In genomic region chr17:43517615-43518386, GRCh38 we compare ENCODE assay signal across 11 cellular contexts. TPM values are rescaled to one million over a fixed set of nuclear protein-coding genes. Genes with fewer than 3 reads are reported as not detected.
DNase-seq lines count a peak whose midpoint lies in the region; ATAC-seq and TF ChIP-seq lines count a peak whose summit lies in the region.
"Had no signal": no experiment of that assay in that cellular context is flagged by ENCODE, and none has a peak within 500 bp of the region (broad histone marks: within the 10 kb centered on the region; RNA-seq: fewer than 3 reads in every experiment).

No MANE protein-coding gene starts in this region.

- ATAC-seq in GM19023 (IDR thresholded peaks at IDR 0.05; ENCODE audit: unreplicated experiment) (peak; percentile 52), GM18858 (IDR thresholded peaks at IDR 0.05; ENCODE audit: unreplicated experiment) (no peak)
- no peak for ATAC-seq in CD4-positive, alpha-beta T cell (ENCODE audit: poor library complexity)
- ATAC-seq: T-cell had no signal

- peaks cover 68% of the 10 kb centered on the region for H3K36me3 ChIP-seq in CD8-positive, alpha-beta memory T cell (ENCODE audit: insufficient read depth, low read length)

- no peaks in the 10 kb centered on the region for H3K27me3 Mint-ChIP-seq in CD4-positive, alpha-beta T cell
- H3K27me3 Mint-ChIP-seq in CD8-positive, alpha-beta memory T cell = no peaks in the 10 kb centered on the region
- H3K27me3 Mint-ChIP-seq: T-cell had no signal

- intact Hi-C loops in CD4-positive, alpha-beta T cell (cut with DNase I, micrococcal nuclease) = no loop called here

- DNase-seq in AG08395 (ENCODE audit: low spot score) (peak; percentile 87), LNCaP clone FGC (ENCODE audit: low read depth) (peak; percentile 11), fibroblast of the conjunctiva (ENCODE audit: low read depth) (peak; percentile 43), cerebellum (ENCODE audit: low spot score) (no peak)
- DNase-seq in CD4-positive, alpha-beta T cell = no peak
- DNase-seq in CD8-positive, alpha-beta memory T cell = no peak
- DNase-seq: NCI-H1092, T-cell had no signal

- no peak overlapping the region for H3K27ac Mint-ChIP-seq in CD4-positive, alpha-beta T cell
- no peak overlapping the region for H3K27ac Mint-ChIP-seq in CD8-positive, alpha-beta memory T cell
- H3K27ac Mint-ChIP-seq: T-cell had no signal

- H3K36me3 Mint-ChIP-seq in CD4-positive, alpha-beta T cell (ENCODE audit: low read depth) = peaks cover 91% of the 10 kb centered on the region
- H3K36me3 Mint-ChIP-seq in CD8-positive, alpha-beta memory T cell = peaks cover 18 to 85% (median 32%) of the 10 kb centered on the region in 3 donors

- H3K9me3 Mint-ChIP-seq in CD4-positive, alpha-beta T cell = no peaks in the 10 kb centered on the region
- no peaks in the 10 kb centered on the region for H3K9me3 Mint-ChIP-seq in CD8-positive, alpha-beta memory T cell
- H3K9me3 Mint-ChIP-seq: T-cell had no signal

- H3K27me3 ChIP-seq in CD4-positive, alpha-beta T cell (ENCODE audit: control insufficient read depth, insufficient read depth, low read length) = no peaks in the 10 kb centered on the region
- no peaks in the 10 kb centered on the region for H3K27me3 ChIP-seq in CD8-positive, alpha-beta memory T cell (ENCODE audit: insufficient read depth, low read length, poor library complexity, severe bottlenecking)
- H3K27me3 ChIP-seq: adrenal gland had no signal

- CTCF ChIA-PET in CD4-positive, alpha-beta T cell (lab: Charles Lee) = no interaction called here
- CTCF ChIA-PET in CD8-positive, alpha-beta memory T cell (lab: Charles Lee) = no interaction called here

- no peak overlapping the region for H3K27ac ChIP-seq in CD4-positive, alpha-beta T cell (ENCODE audit: low read depth, low read length)
- H3K27ac ChIP-seq in CD8-positive, alpha-beta memory T cell (ENCODE audit: low read depth, low read length) = no peak overlapping the region
- H3K27ac ChIP-seq: adrenal gland had no signal

- POLR2A ChIA-PET in CD4-positive, alpha-beta T cell (lab: Charles Lee) = no interaction called here
- POLR2A ChIA-PET in CD8-positive, alpha-beta memory T cell (lab: Charles Lee) = no interaction called here

- no peaks in the 10 kb centered on the region for H3K4me1 ChIP-seq in CD8-positive, alpha-beta memory T cell (ENCODE audit: insufficient read depth, low read length)
- H3K4me1 ChIP-seq: adrenal gland had no signal

- no peak overlapping the region for H3K4me3 Mint-ChIP-seq in CD4-positive, alpha-beta T cell
- H3K4me3 Mint-ChIP-seq in CD8-positive, alpha-beta memory T cell = no peak overlapping the region
- H3K4me3 Mint-ChIP-seq: T-cell had no signal

- TF ChIP-seq CTCF in LNCaP clone FGC (IDR thresholded peaks at IDR 0.05; ENCODE audit: control insufficient read depth, extremely low read depth, insufficient read depth) = no peak
- TF ChIP-seq CTCF in CD4-positive, alpha-beta T cell (IDR thresholded peaks at IDR 0.05) = no peak

- no peak overlapping the region for H3K4me3 ChIP-seq in LNCaP clone FGC (ENCODE audit: low read depth, low read length)
- H3K4me3 ChIP-seq in CD8-positive, alpha-beta memory T cell (ENCODE audit: low read length) = no peak overlapping the region
- H3K4me3 ChIP-seq: adrenal gland had no signal

- no peaks in the 10 kb centered on the region for H3K4me1 Mint-ChIP-seq in CD4-positive, alpha-beta T cell (ENCODE audit: low read depth)
- peaks cover 0 to 9% (median 0%) of the 10 kb centered on the region in 3 donors for H3K4me1 Mint-ChIP-seq in CD8-positive, alpha-beta memory T cell
- H3K4me1 Mint-ChIP-seq: T-cell had no signal

- H3K9me3 ChIP-seq in CD4-positive, alpha-beta T cell (ENCODE audit: control insufficient read depth, low read length) = no peaks in the 10 kb centered on the region
- H3K9me3 ChIP-seq in CD8-positive, alpha-beta memory T cell (ENCODE audit: low read length) = no peaks in the 10 kb centered on the region
- H3K9me3 ChIP-seq: adrenal gland had no signal

RNA-seq across cellular contexts. Expression of gene ETV4, which starts 28.3 kb away (rescaled TPM):
- total RNA-seq in cerebellum = 6.9 TPM
- not detected for total RNA-seq in CD4-positive, alpha-beta T cell
- 1 to 10 TPM; 5.3 to 6.4 TPM for total RNA-seq in CD8-positive, alpha-beta memory T cell
- 0.09 TPM for polyA plus RNA-seq in CD8-positive, alpha-beta memory T cell

RNA-seq across cellular contexts. Expression of gene DHX8, which starts 34.0 kb away (rescaled TPM):
- 28.9 TPM for total RNA-seq in cerebellum
- total RNA-seq in CD4-positive, alpha-beta T cell = 100 to 1,000 TPM in 1 of 2 experiments, 10 to 100 TPM in 1; 88.8 to 106 TPM
- total RNA-seq in CD8-positive, alpha-beta memory T cell = 10 to 100 TPM; 64.8 to 70.8 TPM
- 41.6 TPM for polyA plus RNA-seq in CD8-positive, alpha-beta memory T cell

Comparison
In these comparisons a context has a peak if more than half of its experiments do, and no peak if none do; other contexts are left out.
1. DNase-seq: peak in AG08395 (single experiment), LNCaP clone FGC (single experiment) and fibroblast of the conjunctiva (single experiment); none in cerebellum (single experiment), CD4-positive, alpha-beta T cell (0 of 10) and CD8-positive, alpha-beta memory T cell (0 of 5).